ENCODE assay signal across 1 cellular context in the genomic region with DNA sequence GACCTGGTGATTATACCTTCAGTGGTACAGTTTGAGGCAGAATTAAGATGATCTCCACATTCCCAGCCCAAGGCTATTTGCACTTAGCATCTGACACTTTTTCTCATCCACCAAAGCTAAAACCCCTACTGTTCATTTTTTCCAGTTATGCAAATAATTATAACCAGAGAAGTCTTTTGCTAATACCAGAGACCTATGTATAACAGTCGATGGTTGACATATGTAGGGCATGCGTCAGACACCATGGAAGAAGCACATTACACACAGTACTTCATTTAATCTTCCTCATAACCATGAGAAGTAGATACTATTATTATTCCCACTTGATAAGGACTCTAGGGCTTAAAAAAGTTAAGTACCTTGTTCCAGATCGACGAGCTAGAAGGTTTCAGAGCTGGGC.
A peak's percentile ranks its signal among the peaks of the same experiment; 100 is the strongest.
TF ChIP-seq lines count a peak whose summit lies in the region.

No MANE protein-coding gene starts in this region.

TF ChIP-seq in GM12878, 131 proteins besides CTCF, POLR2A, EP300 and RAD21:
- no peak for TF ChIP-seq NRF1 (conservative IDR thresholded peaks at IDR 0.05; ENCODE audit: low read depth, low read length)
- TF ChIP-seq PRDM15 (CRISPR knock-in tag; IDR thresholded peaks at IDR 0.05) = no peak
- 0 out of 3 replicates have a peak, but pooled peaks have one; percentile 30 for TF ChIP-seq POU2F2 (IDR thresholded peaks at IDR 0.05; ENCODE audit: borderline replicate concordance, low read depth, low read length)
